Comparison of ENCODE assay signal across 2 cellular contexts in the genomic region with DNA sequence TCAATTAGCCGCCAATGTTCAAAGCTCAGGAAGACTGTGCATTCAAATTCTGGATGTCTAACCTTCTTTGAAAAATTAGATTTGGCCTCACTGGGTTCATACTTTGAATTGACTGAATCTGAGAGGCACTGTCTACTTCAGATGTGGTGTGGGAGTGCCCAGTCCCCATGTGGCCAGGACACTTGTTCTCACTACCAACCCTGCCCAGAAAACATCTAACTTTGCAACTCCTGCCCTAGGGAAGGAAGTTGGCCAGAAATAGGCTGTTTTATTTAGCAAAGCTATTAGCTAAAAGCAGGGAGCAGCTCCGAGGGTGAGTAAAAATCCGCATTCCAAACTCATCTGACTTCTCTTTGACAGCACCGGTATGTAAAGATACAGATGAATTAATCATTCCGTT.
TF ChIP-seq lines count a peak whose summit lies in the region.

No MANE protein-coding gene starts in this region.

TF ChIP-seq in GM23338, 12 proteins besides CTCF, POLR2A, EP300 and RAD21:
- TF ChIP-seq, protein P1, sequence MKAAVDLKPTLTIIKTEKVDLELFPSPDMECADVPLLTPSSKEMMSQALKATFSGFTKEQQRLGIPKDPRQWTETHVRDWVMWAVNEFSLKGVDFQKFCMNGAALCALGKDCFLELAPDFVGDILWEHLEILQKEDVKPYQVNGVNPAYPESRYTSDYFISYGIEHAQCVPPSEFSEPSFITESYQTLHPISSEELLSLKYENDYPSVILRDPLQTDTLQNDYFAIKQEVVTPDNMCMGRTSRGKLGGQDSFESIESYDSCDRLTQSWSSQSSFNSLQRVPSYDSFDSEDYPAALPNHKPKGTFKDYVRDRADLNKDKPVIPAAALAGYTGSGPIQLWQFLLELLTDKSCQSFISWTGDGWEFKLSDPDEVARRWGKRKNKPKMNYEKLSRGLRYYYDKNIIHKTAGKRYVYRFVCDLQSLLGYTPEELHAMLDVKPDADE (IDR thresholded peaks at IDR 0.05): no peak
- TF ChIP-seq EZH2phosphoT487 (IDR thresholded peaks at IDR 0.05; ENCODE audit: unreplicated experiment) (no peak), STAT1 (IDR thresholded peaks at IDR 0.05; ENCODE audit: unreplicated experiment) (no peak), CREB1 (CRISPR knock-in tag; IDR thresholded peaks at IDR 0.05; ENCODE audit: low read depth) (no peak)
- TF ChIP-seq, protein P2, sequence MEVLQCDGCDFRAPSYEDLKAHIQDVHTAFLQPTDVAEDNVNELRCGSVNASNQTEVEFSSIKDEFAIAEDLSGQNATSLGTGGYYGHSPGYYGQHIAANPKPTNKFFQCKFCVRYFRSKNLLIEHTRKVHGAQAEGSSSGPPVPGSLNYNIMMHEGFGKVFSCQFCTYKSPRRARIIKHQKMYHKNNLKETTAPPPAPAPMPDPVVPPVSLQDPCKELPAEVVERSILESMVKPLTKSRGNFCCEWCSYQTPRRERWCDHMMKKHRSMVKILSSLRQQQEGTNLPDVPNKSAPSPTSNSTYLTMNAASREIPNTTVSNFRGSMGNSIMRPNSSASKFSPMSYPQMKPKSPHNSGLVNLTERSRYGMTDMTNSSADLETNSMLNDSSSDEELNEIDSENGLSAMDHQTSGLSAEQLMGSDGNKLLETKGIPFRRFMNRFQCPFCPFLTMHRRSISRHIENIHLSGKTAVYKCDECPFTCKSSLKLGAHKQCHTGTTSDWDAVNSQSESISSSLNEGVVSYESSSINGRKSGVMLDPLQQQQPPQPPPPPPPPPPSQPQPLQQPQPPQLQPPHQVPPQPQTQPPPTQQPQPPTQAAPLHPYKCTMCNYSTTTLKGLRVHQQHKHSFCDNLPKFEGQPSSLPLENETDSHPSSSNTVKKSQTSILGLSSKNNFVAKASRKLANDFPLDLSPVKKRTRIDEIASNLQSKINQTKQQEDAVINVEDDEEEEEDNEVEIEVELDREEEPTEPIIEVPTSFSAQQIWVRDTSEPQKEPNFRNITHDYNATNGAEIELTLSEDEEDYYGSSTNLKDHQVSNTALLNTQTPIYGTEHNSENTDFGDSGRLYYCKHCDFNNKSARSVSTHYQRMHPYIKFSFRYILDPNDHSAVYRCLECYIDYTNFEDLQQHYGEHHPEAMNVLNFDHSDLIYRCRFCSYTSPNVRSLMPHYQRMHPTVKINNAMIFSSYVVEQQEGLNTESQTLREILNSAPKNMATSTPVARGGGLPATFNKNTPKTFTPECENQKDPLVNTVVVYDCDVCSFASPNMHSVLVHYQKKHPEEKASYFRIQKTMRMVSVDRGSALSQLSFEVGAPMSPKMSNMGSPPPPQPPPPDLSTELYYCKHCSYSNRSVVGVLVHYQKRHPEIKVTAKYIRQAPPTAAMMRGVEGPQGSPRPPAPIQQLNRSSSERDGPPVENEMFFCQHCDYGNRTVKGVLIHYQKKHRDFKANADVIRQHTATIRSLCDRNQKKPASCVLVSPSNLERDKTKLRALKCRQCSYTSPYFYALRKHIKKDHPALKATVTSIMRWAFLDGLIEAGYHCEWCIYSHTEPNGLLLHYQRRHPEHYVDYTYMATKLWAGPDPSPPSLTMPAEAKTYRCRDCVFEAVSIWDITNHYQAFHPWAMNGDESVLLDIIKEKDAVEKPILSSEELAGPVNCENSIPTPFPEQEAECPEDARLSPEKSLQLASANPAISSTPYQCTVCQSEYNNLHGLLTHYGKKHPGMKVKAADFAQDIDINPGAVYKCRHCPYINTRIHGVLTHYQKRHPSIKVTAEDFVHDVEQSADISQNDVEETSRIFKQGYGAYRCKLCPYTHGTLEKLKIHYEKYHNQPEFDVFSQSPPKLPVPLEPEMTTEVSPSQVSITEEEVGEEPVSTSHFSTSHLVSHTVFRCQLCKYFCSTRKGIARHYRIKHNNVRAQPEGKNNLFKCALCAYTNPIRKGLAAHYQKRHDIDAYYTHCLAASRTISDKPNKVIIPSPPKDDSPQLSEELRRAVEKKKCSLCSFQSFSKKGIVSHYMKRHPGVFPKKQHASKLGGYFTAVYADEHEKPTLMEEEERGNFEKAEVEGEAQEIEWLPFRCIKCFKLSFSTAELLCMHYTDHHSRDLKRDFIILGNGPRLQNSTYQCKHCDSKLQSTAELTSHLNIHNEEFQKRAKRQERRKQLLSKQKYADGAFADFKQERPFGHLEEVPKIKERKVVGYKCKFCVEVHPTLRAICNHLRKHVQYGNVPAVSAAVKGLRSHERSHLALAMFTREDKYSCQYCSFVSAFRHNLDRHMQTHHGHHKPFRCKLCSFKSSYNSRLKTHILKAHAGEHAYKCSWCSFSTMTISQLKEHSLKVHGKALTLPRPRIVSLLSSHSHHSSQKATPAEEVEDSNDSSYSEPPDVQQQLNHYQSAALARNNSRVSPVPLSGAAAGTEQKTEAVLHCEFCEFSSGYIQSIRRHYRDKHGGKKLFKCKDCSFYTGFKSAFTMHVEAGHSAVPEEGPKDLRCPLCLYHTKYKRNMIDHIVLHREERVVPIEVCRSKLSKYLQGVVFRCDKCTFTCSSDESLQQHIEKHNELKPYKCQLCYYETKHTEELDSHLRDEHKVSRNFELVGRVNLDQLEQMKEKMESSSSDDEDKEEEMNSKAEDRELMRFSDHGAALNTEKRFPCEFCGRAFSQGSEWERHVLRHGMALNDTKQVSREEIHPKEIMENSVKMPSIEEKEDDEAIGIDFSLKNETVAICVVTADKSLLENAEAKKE (CRISPR knock-in tag; IDR thresholded peaks at IDR 0.05): no peak
- TF ChIP-seq, protein P3, sequence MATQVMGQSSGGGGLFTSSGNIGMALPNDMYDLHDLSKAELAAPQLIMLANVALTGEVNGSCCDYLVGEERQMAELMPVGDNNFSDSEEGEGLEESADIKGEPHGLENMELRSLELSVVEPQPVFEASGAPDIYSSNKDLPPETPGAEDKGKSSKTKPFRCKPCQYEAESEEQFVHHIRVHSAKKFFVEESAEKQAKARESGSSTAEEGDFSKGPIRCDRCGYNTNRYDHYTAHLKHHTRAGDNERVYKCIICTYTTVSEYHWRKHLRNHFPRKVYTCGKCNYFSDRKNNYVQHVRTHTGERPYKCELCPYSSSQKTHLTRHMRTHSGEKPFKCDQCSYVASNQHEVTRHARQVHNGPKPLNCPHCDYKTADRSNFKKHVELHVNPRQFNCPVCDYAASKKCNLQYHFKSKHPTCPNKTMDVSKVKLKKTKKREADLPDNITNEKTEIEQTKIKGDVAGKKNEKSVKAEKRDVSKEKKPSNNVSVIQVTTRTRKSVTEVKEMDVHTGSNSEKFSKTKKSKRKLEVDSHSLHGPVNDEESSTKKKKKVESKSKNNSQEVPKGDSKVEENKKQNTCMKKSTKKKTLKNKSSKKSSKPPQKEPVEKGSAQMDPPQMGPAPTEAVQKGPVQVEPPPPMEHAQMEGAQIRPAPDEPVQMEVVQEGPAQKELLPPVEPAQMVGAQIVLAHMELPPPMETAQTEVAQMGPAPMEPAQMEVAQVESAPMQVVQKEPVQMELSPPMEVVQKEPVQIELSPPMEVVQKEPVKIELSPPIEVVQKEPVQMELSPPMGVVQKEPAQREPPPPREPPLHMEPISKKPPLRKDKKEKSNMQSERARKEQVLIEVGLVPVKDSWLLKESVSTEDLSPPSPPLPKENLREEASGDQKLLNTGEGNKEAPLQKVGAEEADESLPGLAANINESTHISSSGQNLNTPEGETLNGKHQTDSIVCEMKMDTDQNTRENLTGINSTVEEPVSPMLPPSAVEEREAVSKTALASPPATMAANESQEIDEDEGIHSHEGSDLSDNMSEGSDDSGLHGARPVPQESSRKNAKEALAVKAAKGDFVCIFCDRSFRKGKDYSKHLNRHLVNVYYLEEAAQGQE (IDR thresholded peaks at IDR 0.05; ENCODE audit: unreplicated experiment): no peak

TF ChIP-seq in H1, 55 proteins besides CTCF, POLR2A, EP300 and RAD21:
- no peak for TF ChIP-seq KDM5A (IDR thresholded peaks at IDR 0.05; ENCODE audit: low read length)
- no peak for TF ChIP-seq MAFK (IDR thresholded peaks at IDR 0.05; ENCODE audit: low read depth, low read length)
- TF ChIP-seq TBP (IDR thresholded peaks at IDR 0.05; ENCODE audit: low read depth, low read length): no peak
- TF ChIP-seq CBX8 (IDR thresholded peaks at IDR 0.05; ENCODE audit: borderline replicate concordance, low read depth, low read length): no peak
- TF ChIP-seq SP4 (IDR thresholded peaks at IDR 0.05; ENCODE audit: low read length): no peak
- TF ChIP-seq CEBPB (IDR thresholded peaks at IDR 0.05; ENCODE audit: low read depth, low read length): no peak
- TF ChIP-seq CREB1 (IDR thresholded peaks at IDR 0.05): no peak
- no peak for TF ChIP-seq EZH2 (IDR thresholded peaks at IDR 0.05; ENCODE audit: low read depth, low read length, severe bottlenecking)
- TF ChIP-seq SIRT6 (IDR thresholded peaks at IDR 0.05; ENCODE audit: low read length): no peak
- TF ChIP-seq BACH1 (IDR thresholded peaks at IDR 0.05; ENCODE audit: low read length): no peak
- TF ChIP-seq SIN3A (conservative IDR thresholded peaks at IDR 0.05 in 1 of 2, IDR thresholded peaks at IDR 0.05 in 1 of 2; ENCODE audit: low read depth in 1 of 2, low read length in 2 of 2): no peak
- no peak for TF ChIP-seq CBX5 (IDR thresholded peaks at IDR 0.05; ENCODE audit: low read depth, low read length)
- TF ChIP-seq FOSL1 (IDR thresholded peaks at IDR 0.05; ENCODE audit: insufficient read depth, low read depth, low read length): no peak
- TF ChIP-seq HDAC6 (IDR thresholded peaks at IDR 0.05; ENCODE audit: low read depth, low read length): no peak
- TF ChIP-seq ATF2 (IDR thresholded peaks at IDR 0.05; ENCODE audit: low read length): no peak
- TF ChIP-seq MAX (IDR thresholded peaks at IDR 0.05): no peak
- TF ChIP-seq RBBP5 (IDR thresholded peaks at IDR 0.05; ENCODE audit: borderline replicate concordance, low read depth, low read length): no peak
- TF ChIP-seq NANOG (IDR thresholded peaks at IDR 0.05; ENCODE audit: insufficient read depth, low read depth, low read length, poor library complexity, severe bottlenecking): no peak
- TF ChIP-seq POLR2AphosphoS5 (IDR thresholded peaks at IDR 0.05; ENCODE audit: low read depth, low read length): no peak
